ENCODE assay signal across 25 cellular contexts in genomic region chr4:17111436-17111835, GRCh38.
"Had no signal": no experiment of that assay in that cellular context is flagged by ENCODE, and none has a peak within 500 bp of the region (broad histone marks: within the 10 kb centered on the region; RNA-seq: fewer than 3 reads in every experiment).

No MANE protein-coding gene starts in this region.

- H3K36me3 ChIP-seq: suprapubic skin, tibial nerve had no signal

- H3K4me2 ChIP-seq: hepatocyte had no signal

- H2AFZ ChIP-seq: hepatocyte had no signal

- H3K27ac ChIP-seq: body of pancreas, epithelial cell of prostate, hepatocyte, suprapubic skin, tibial nerve, VCaP had no signal

- H3K4me1 Mint-ChIP-seq: activated CD8-positive, alpha-beta memory T cell treated with anti-CD3 and anti-CD28 coated beads, Interleukin-2, amount 10 ng/mL, durations not matched to agents 7 days and 5 days; activated naive CD8-positive, alpha-beta T cell treated with anti-CD3 and anti-CD28 coated beads, Interleukin-2, amount 50 U/mL, for 24 hours; immature natural killer cell; mesothelial cell of epicardium; naive thymus-derived CD8-positive, alpha-beta T cell had no signal

- ATAC-seq: activated CD4-positive, CD25-positive, alpha-beta regulatory T cell treated with anti-CD3 and anti-CD28 coated beads, Interleukin-2, amount 50 U/mL, for 24 hours; activated CD8-positive, alpha-beta memory T cell treated with anti-CD3 and anti-CD28 coated beads, Interleukin-2, amount 10 ng/mL, durations not matched to agents 7 days and 5 days; activated CD8-positive, alpha-beta T cell treated with anti-CD3 and anti-CD28 coated beads for 36 hours; activated naive CD8-positive, alpha-beta T cell treated with anti-CD3 and anti-CD28 coated beads, Interleukin-2, amount 50 U/mL, for 24 hours; body of pancreas; left lobe of liver; naive thymus-derived CD8-positive, alpha-beta T cell had no signal

- H3K9me3 ChIP-seq: body of pancreas, suprapubic skin, tibial nerve had no signal

- H3K27ac Mint-ChIP-seq: activated CD4-positive, alpha-beta T cell treated with anti-CD3 and anti-CD28 coated beads, Interleukin-2, amount 10 ng/mL, durations not matched to agents 24 days and 14 days; activated CD8-positive, alpha-beta memory T cell treated with anti-CD3 and anti-CD28 coated beads, Interleukin-2, amount 10 ng/mL, durations not matched to agents 7 days and 5 days; activated CD8-positive, alpha-beta T cell treated with anti-CD3 and anti-CD28 coated beads for 36 hours; activated naive CD8-positive, alpha-beta T cell treated with anti-CD3 and anti-CD28 coated beads, Interleukin-2, amount 50 U/mL, for 24 hours; activated T-helper 1 cell treated with anti-CD3 and anti-CD28 coated beads, Interleukin-12 subunit alpha, Interleukin-12 subunit beta, Interleukin-2, Interleukin-4 antibody, amounts not matched to agents 30 ng/mL and 10 ng/mL and 1 ng/mL, durations not matched to agents 14 hours and 24 hours and 36 hours; immature natural killer cell; mesothelial cell of epicardium; naive thymus-derived CD8-positive, alpha-beta T cell; progenitor cell of endocrine pancreas; stimulated activated naive CD8-positive, alpha-beta T cell treated with anti-CD3 and anti-CD28 coated beads, Interleukin-15, Interleukin-2, amounts not matched to agents 100 ng/mL and 50 ng/mL, for 24 hours had no signal

- H3K27me3 Mint-ChIP-seq: activated CD4-positive, alpha-beta T cell treated with anti-CD3 and anti-CD28 coated beads, Interleukin-2, amount 10 ng/mL, durations not matched to agents 24 days and 14 days; activated CD8-positive, alpha-beta memory T cell treated with anti-CD3 and anti-CD28 coated beads, Interleukin-2, amount 10 ng/mL, durations not matched to agents 7 days and 5 days; progenitor cell of endocrine pancreas had no signal

- H3K27me3 ChIP-seq: body of pancreas, hepatocyte, suprapubic skin, tibial nerve had no signal

- H3K36me3 Mint-ChIP-seq: activated CD8-positive, alpha-beta memory T cell treated with anti-CD3 and anti-CD28 coated beads, Interleukin-2, amount 10 ng/mL, durations not matched to agents 7 days and 5 days; immature natural killer cell; mesothelial cell of epicardium; naive thymus-derived CD8-positive, alpha-beta T cell had no signal

- H3K4me3 ChIP-seq: body of pancreas, hepatocyte, lung, suprapubic skin, tibial nerve had no signal

- H3K4me3 Mint-ChIP-seq: activated CD4-positive, alpha-beta T cell treated with anti-CD3 and anti-CD28 coated beads, Interleukin-2, amount 10 ng/mL, durations not matched to agents 24 days and 14 days; activated CD8-positive, alpha-beta memory T cell treated with anti-CD3 and anti-CD28 coated beads, Interleukin-2, amount 10 ng/mL, durations not matched to agents 7 days and 5 days; activated CD8-positive, alpha-beta T cell treated with anti-CD3 and anti-CD28 coated beads for 36 hours; activated naive CD8-positive, alpha-beta T cell treated with anti-CD3 and anti-CD28 coated beads, Interleukin-2, amount 50 U/mL, for 24 hours; activated T-helper 1 cell treated with anti-CD3 and anti-CD28 coated beads, Interleukin-12 subunit alpha, Interleukin-12 subunit beta, Interleukin-2, Interleukin-4 antibody, amounts not matched to agents 30 ng/mL and 10 ng/mL and 1 ng/mL, durations not matched to agents 14 hours and 24 hours and 36 hours; immature natural killer cell; mesothelial cell of epicardium; naive thymus-derived CD8-positive, alpha-beta T cell; stimulated activated naive CD8-positive, alpha-beta T cell treated with anti-CD3 and anti-CD28 coated beads, Interleukin-15, Interleukin-2, amounts not matched to agents 100 ng/mL and 50 ng/mL, for 24 hours had no signal

- DNase-seq: activated CD4-positive, alpha-beta T cell treated with anti-CD3 and anti-CD28 coated beads, Interleukin-2, amount 10 ng/mL, durations not matched to agents 24 days and 14 days; activated CD8-positive, alpha-beta memory T cell treated with anti-CD3 and anti-CD28 coated beads, Interleukin-2, amount 10 ng/mL, durations not matched to agents 7 days and 5 days; activated CD8-positive, alpha-beta T cell treated with anti-CD3 and anti-CD28 coated beads for 36 hours; activated gamma-delta T cell; activated naive CD4-positive, alpha-beta T cell treated with anti-CD3 and anti-CD28 coated beads, Interleukin-2, amount 50 U/mL, for 16 hours; activated naive CD8-positive, alpha-beta T cell treated with anti-CD3 and anti-CD28 coated beads, Interleukin-2, amount 50 U/mL, for 24 hours; activated T-cell treated with anti-CD3 and anti-CD28 coated beads for 4 hours; body of pancreas; glutamatergic neuron; immature natural killer cell; naive thymus-derived CD8-positive, alpha-beta T cell; stimulated activated CD4-positive, alpha-beta T cell treated with anti-CD3 and anti-CD28 coated beads, Interleukin-12 subunit alpha, Interleukin-12 subunit beta, amount 100 ng/mL, for 4 hours; stimulated activated CD4-positive, alpha-beta T cell treated with anti-CD3 and anti-CD28 coated beads, Interleukin-4, amount 100 ng/mL, for 4 hours had no signal

- H3K9me3 Mint-ChIP-seq: activated CD4-positive, alpha-beta T cell treated with anti-CD3 and anti-CD28 coated beads, Interleukin-2, amount 10 ng/mL, durations not matched to agents 24 days and 14 days; activated T-helper 1 cell treated with anti-CD3 and anti-CD28 coated beads, Interleukin-12 subunit alpha, Interleukin-12 subunit beta, Interleukin-2, Interleukin-4 antibody, amounts not matched to agents 30 ng/mL and 10 ng/mL and 1 ng/mL, durations not matched to agents 14 hours and 24 hours and 36 hours had no signal

- H3K4me1 ChIP-seq: body of pancreas had no signal
